In genomic region chr10:72219229-72219814, GRCh38 we compare ENCODE assay signal across 10 cellular contexts. TPM values are rescaled to one million over a fixed set of nuclear protein-coding genes. Genes with fewer than 3 reads are reported as not detected.
DNase-seq lines count a peak whose midpoint lies in the region; ATAC-seq and TF ChIP-seq lines count a peak whose summit lies in the region.
"Had no signal": no experiment of that assay in that cellular context is flagged by ENCODE, and none has a peak within 500 bp of the region (broad histone marks: within the 10 kb centered on the region; RNA-seq: fewer than 3 reads in every experiment).

No MANE protein-coding gene starts in this region.

- H3K4me1 ChIP-seq in liver (ENCODE audit: control insufficient read depth in 4 of 4, insufficient read depth in 4 of 4, low read length in 3 of 4), result peaks cover 0 to 29% (median 24%) of the 10 kb centered on the region in 4 donors

- no peak for TF ChIP-seq CTCF in activated CD8-positive, alpha-beta T cell treated with anti-CD3 and anti-CD28 coated beads for 36 hours (IDR thresholded peaks at IDR 0.05)
- no peak for TF ChIP-seq CTCF in liver (IDR thresholded peaks at IDR 0.05; ENCODE audit: low read depth, low read length, missing input control)

- no peak overlapping the region for H3K4me3 ChIP-seq in liver (ENCODE audit: low read depth in 1 of 3, low read length in 3 of 3)

- peak overlapping the region in 1 of 2 donors; percentile 50 for H3K9ac ChIP-seq in liver (ENCODE audit: low read depth in 1 of 2, low read length in 2 of 2)

- DNase-seq in activated CD4-positive, alpha-beta T cell treated with anti-CD3 and anti-CD28 coated beads for 36 hours, result no peak
- DNase-seq in activated CD4-positive, alpha-beta T cell treated with anti-CD3 and anti-CD28 coated beads, Interleukin-2, amount 50 U/mL, for 48 hours, result no peak
- no peak for DNase-seq in activated CD8-positive, alpha-beta T cell treated with anti-CD3 and anti-CD28 coated beads for 36 hours
- DNase-seq in stimulated activated naive CD4-positive, alpha-beta T cell (lab: John Stamatoyannopoulos, UW), result no peak
- DNase-seq: MM.1S, small intestine had no signal

- intact Hi-C loops in activated CD4-positive, alpha-beta T cell treated with anti-CD3 and anti-CD28 coated beads for 36 hours (cut with DNase I, micrococcal nuclease), result loop anchor here (2.0 to 5.0 kb wide), 8 partner anchors 77 to 1028 kb away; partner anchors contain the start of genes DNAJC9 (in 1 of the 2), MCU (in 1 of the 2), SPOCK2 (in 1 of the 2) and VSIR (in 1 of the 2)
- intact Hi-C loops in activated CD8-positive, alpha-beta T cell treated with anti-CD3 and anti-CD28 coated beads for 36 hours (cut with micrococcal nuclease), result loop anchor here (5.0 kb wide), 3 partner anchors 57 to 132 kb away; partner anchors contain the start of gene SPOCK2

- CTCF ChIA-PET in activated CD4-positive, alpha-beta T cell treated with anti-CD3 and anti-CD28 coated beads for 36 hours (lab: Charles Lee), result interaction anchor here (0.7 to 3.4 kb wide), 16 partner anchors 38 to 273 kb away, joined by 3 to 14 read pairs (median 3); partner anchors contain the start of gene DDIT4
- CTCF ChIA-PET in activated CD8-positive, alpha-beta T cell treated with anti-CD3 and anti-CD28 coated beads for 36 hours (lab: Charles Lee), result interaction anchor here (0.7 to 3.2 kb wide), 20 partner anchors 9 to 323 kb away, joined by 3 to 18 read pairs (median 4); no protein-coding TSS in a partner anchor

- no peaks in the 10 kb centered on the region for H3K27me3 Mint-ChIP-seq in activated CD4-positive, alpha-beta T cell treated with anti-CD3 and anti-CD28 coated beads for 36 hours
- H3K27me3 Mint-ChIP-seq in activated CD8-positive, alpha-beta T cell treated with anti-CD3 and anti-CD28 coated beads for 36 hours, result no peaks in the 10 kb centered on the region

- H3K27ac ChIP-seq in liver (ENCODE audit: low read depth in 1 of 2, low read length in 2 of 2), result peak overlapping the region; percentile 34 to 35
- peak overlapping the region; percentile 31 for H3K27ac ChIP-seq in temporal lobe (ENCODE audit: low read depth, low read length)

- peaks cover 54% of the 10 kb centered on the region for H3K4me1 Mint-ChIP-seq in activated CD4-positive, alpha-beta T cell treated with anti-CD3 and anti-CD28 coated beads for 36 hours
- H3K4me1 Mint-ChIP-seq in activated CD8-positive, alpha-beta T cell treated with anti-CD3 and anti-CD28 coated beads for 36 hours (ENCODE audit: low read depth), result peaks cover 48% of the 10 kb centered on the region

- 71% methylated on average over 6 of the region's 6 CpGs for whole genome bisulfite sequencing in liver

- H3K9me3 Mint-ChIP-seq in activated CD4-positive, alpha-beta T cell treated with anti-CD3 and anti-CD28 coated beads for 36 hours (ENCODE audit: low read depth), result no peaks in the 10 kb centered on the region
- no peaks in the 10 kb centered on the region for H3K9me3 Mint-ChIP-seq in activated CD8-positive, alpha-beta T cell treated with anti-CD3 and anti-CD28 coated beads for 36 hours

- no peak for ATAC-seq in activated CD4-positive, alpha-beta T cell treated with anti-CD3 and anti-CD28 coated beads for 36 hours
- ATAC-seq in activated CD8-positive, alpha-beta T cell treated with anti-CD3 and anti-CD28 coated beads for 36 hours, result no peak
- ATAC-seq in GM19328 (IDR thresholded peaks at IDR 0.05; ENCODE audit: unreplicated experiment) (no peak), GM18867 (IDR thresholded peaks at IDR 0.05; ENCODE audit: unreplicated experiment) (no peak)

- no peak for TF ChIP-seq RAD21 in liver (IDR thresholded peaks at IDR 0.05)

- H3K9me3 ChIP-seq in liver (ENCODE audit: control insufficient read depth in 4 of 4, low read length in 3 of 4), result no peaks in the 10 kb centered on the region

- H3K27me3 ChIP-seq in liver (ENCODE audit: control insufficient read depth in 4 of 4, insufficient read depth in 4 of 4, low read length in 3 of 4), result no peaks in the 10 kb centered on the region

- peaks cover 2 to 7% (median 3%) of the 10 kb centered on the region in 4 donors for H3K36me3 ChIP-seq in liver (ENCODE audit: control insufficient read depth in 4 of 4, insufficient read depth in 3 of 4, low read depth in 1 of 4, low read length in 3 of 4)

- H3K27ac Mint-ChIP-seq in activated CD4-positive, alpha-beta T cell treated with anti-CD3 and anti-CD28 coated beads for 36 hours, result peak overlapping the region; percentile 97
- H3K27ac Mint-ChIP-seq in activated CD8-positive, alpha-beta T cell treated with anti-CD3 and anti-CD28 coated beads for 36 hours, result peak overlapping the region; percentile 93

- H3K4me3 Mint-ChIP-seq in activated CD4-positive, alpha-beta T cell treated with anti-CD3 and anti-CD28 coated beads for 36 hours, result peak overlapping the region; percentile 91
- H3K4me3 Mint-ChIP-seq in activated CD8-positive, alpha-beta T cell treated with anti-CD3 and anti-CD28 coated beads for 36 hours, result peak overlapping the region; percentile 93

- H3K36me3 Mint-ChIP-seq in activated CD4-positive, alpha-beta T cell treated with anti-CD3 and anti-CD28 coated beads for 36 hours (ENCODE audit: low read depth), result peaks cover 48% of the 10 kb centered on the region
- H3K36me3 Mint-ChIP-seq in activated CD8-positive, alpha-beta T cell treated with anti-CD3 and anti-CD28 coated beads for 36 hours (ENCODE audit: low read depth), result peaks cover 55% of the 10 kb centered on the region

- POLR2A ChIA-PET in activated CD4-positive, alpha-beta T cell treated with anti-CD3 and anti-CD28 coated beads for 36 hours (lab: Charles Lee), result interaction anchor here (0.5 to 2.5 kb wide), 8 partner anchors 101 to 138 kb away, joined by 3 to 6 read pairs (median 5); no protein-coding TSS in a partner anchor
- POLR2A ChIA-PET in activated CD8-positive, alpha-beta T cell treated with anti-CD3 and anti-CD28 coated beads for 36 hours (lab: Charles Lee), result interaction anchor here (0.7 to 2.0 kb wide), 9 partner anchors 41 to 147 kb away, joined by 3 to 11 read pairs (median 4); partner anchors contain the start of gene DDIT4

TF ChIP-seq in liver, 16 proteins besides CTCF, POLR2A, EP300 and RAD21 (continues in another document):
- TF ChIP-seq MAX (IDR thresholded peaks at IDR 0.05), result no peak
- no peak for TF ChIP-seq FOXA1 (IDR thresholded peaks at IDR 0.05)
- no peak for TF ChIP-seq REST (IDR thresholded peaks at IDR 0.05)
- no peak for TF ChIP-seq FOXA2 (IDR thresholded peaks at IDR 0.05)

RNA-seq across cellular contexts. Expression of gene ASCC1, which starts 3.2 kb away (rescaled TPM):
- 10 to 100 TPM; 67.8 to 68.9 TPM for total RNA-seq in activated CD4-positive, alpha-beta T cell treated with anti-CD3 and anti-CD28 coated beads for 36 hours
- 10 to 100 TPM; 61.6 to 66.2 TPM for total RNA-seq in activated CD8-positive, alpha-beta T cell treated with anti-CD3 and anti-CD28 coated beads for 36 hours
- total RNA-seq in liver (10 to 100 TPM in 1 of 2 donors, 1 to 10 TPM in 1; 6.9 to 11.0 TPM), temporal lobe (35.9 TPM)
- polyA plus RNA-seq in liver, result 10 to 100 TPM in 1 of 2 donors, 1 to 10 TPM in 1; 9.5 to 13.9 TPM

RNA-seq across cellular contexts. Expression of gene ANAPC16, which starts 3.5 kb away (rescaled TPM):
- total RNA-seq in activated CD4-positive, alpha-beta T cell treated with anti-CD3 and anti-CD28 coated beads for 36 hours, result 100 to 1,000 TPM in 1 of 2 experiments, 10 to 100 TPM in 1; 90.2 to 123 TPM
- 100 to 1,000 TPM in 1 of 2 experiments, 10 to 100 TPM in 1; 94.6 to 101 TPM for total RNA-seq in activated CD8-positive, alpha-beta T cell treated with anti-CD3 and anti-CD28 coated beads for 36 hours
- total RNA-seq in liver, result 10 to 100 TPM; 36.8 to 49.8 TPM
- polyA plus RNA-seq in liver, result 10 to 100 TPM; 61.3 to 96.3 TPM
- total RNA-seq in temporal lobe, result 17.0 TPM

RNA-seq across cellular contexts. Expression of gene DDIT4, which starts 54.4 kb away (rescaled TPM):
- 1,000 to 10,000 TPM in 1 of 2 experiments, 100 to 1,000 TPM in 1; 750 to 1,039 TPM for total RNA-seq in activated CD4-positive, alpha-beta T cell treated with anti-CD3 and anti-CD28 coated beads for 36 hours
- total RNA-seq in activated CD8-positive, alpha-beta T cell treated with anti-CD3 and anti-CD28 coated beads for 36 hours, result 1,000 to 10,000 TPM; 1,071 to 1,096 TPM
- total RNA-seq in liver (10 to 100 TPM; 18.4 to 39.9 TPM), temporal lobe (20.4 TPM)
- 10 to 100 TPM; 47.4 to 69.0 TPM for polyA plus RNA-seq in liver

Comparison
In these comparisons a context has a peak if more than half of its experiments do, and no peak if none do; other contexts are left out.
1. RNA of gene DDIT4, which starts 54.4 kb away (total RNA-seq): 1,071 to 1,096 TPM in activated CD8-positive, alpha-beta T cell treated with anti-CD3 and anti-CD28 coated beads for 36 hours and 750 to 1,039 TPM in activated CD4-positive, alpha-beta T cell treated with anti-CD3 and anti-CD28 coated beads for 36 hours; 18.4 to 39.9 TPM in liver and 20.4 TPM in temporal lobe (single experiment); every median in the first group is over 10 times any median in the second.